In genomic region chr16:22191089-22191965, GRCh38 we compare ENCODE assay signal across 1 cellular context.
A peak's percentile ranks its signal among the peaks of the same experiment; 100 is the strongest.
TF ChIP-seq lines count a peak whose summit lies in the region.

No MANE protein-coding gene starts in this region.

TF ChIP-seq in HepG2, 621 proteins besides CTCF, POLR2A, EP300 and RAD21 (continued from another document and continues in another):
- TF ChIP-seq, protein P1, sequence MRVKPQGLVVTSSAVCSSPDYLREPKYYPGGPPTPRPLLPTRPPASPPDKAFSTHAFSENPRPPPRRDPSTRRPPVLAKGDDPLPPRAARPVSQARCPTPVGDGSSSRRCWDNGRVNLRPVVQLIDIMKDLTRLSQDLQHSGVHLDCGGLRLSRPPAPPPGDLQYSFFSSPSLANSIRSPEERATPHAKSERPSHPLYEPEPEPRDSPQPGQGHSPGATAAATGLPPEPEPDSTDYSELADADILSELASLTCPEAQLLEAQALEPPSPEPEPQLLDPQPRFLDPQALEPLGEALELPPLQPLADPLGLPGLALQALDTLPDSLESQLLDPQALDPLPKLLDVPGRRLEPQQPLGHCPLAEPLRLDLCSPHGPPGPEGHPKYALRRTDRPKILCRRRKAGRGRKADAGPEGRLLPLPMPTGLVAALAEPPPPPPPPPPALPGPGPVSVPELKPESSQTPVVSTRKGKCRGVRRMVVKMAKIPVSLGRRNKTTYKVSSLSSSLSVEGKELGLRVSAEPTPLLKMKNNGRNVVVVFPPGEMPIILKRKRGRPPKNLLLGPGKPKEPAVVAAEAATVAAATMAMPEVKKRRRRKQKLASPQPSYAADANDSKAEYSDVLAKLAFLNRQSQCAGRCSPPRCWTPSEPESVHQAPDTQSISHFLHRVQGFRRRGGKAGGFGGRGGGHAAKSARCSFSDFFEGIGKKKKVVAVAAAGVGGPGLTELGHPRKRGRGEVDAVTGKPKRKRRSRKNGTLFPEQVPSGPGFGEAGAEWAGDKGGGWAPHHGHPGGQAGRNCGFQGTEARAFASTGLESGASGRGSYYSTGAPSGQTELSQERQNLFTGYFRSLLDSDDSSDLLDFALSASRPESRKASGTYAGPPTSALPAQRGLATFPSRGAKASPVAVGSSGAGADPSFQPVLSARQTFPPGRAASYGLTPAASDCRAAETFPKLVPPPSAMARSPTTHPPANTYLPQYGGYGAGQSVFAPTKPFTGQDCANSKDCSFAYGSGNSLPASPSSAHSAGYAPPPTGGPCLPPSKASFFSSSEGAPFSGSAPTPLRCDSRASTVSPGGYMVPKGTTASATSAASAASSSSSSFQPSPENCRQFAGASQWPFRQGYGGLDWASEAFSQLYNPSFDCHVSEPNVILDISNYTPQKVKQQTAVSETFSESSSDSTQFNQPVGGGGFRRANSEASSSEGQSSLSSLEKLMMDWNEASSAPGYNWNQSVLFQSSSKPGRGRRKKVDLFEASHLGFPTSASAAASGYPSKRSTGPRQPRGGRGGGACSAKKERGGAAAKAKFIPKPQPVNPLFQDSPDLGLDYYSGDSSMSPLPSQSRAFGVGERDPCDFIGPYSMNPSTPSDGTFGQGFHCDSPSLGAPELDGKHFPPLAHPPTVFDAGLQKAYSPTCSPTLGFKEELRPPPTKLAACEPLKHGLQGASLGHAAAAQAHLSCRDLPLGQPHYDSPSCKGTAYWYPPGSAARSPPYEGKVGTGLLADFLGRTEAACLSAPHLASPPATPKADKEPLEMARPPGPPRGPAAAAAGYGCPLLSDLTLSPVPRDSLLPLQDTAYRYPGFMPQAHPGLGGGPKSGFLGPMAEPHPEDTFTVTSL (CRISPR knock-in tag; IDR thresholded peaks at IDR 0.05; ENCODE audit: borderline replicate concordance) = no peak
- TF ChIP-seq RFX1 (IDR thresholded peaks at IDR 0.05) = no peak
- TF ChIP-seq ZSCAN25 (CRISPR knock-in tag; IDR thresholded peaks at IDR 0.05) = peak; percentile 82; the same call in 1 of the 2 replicates
- peak; percentile 59; the same call in 1 of the 2 replicates for TF ChIP-seq BHLHE40 (IDR thresholded peaks at IDR 0.05; ENCODE audit: low read length)
- TF ChIP-seq, protein P2, sequence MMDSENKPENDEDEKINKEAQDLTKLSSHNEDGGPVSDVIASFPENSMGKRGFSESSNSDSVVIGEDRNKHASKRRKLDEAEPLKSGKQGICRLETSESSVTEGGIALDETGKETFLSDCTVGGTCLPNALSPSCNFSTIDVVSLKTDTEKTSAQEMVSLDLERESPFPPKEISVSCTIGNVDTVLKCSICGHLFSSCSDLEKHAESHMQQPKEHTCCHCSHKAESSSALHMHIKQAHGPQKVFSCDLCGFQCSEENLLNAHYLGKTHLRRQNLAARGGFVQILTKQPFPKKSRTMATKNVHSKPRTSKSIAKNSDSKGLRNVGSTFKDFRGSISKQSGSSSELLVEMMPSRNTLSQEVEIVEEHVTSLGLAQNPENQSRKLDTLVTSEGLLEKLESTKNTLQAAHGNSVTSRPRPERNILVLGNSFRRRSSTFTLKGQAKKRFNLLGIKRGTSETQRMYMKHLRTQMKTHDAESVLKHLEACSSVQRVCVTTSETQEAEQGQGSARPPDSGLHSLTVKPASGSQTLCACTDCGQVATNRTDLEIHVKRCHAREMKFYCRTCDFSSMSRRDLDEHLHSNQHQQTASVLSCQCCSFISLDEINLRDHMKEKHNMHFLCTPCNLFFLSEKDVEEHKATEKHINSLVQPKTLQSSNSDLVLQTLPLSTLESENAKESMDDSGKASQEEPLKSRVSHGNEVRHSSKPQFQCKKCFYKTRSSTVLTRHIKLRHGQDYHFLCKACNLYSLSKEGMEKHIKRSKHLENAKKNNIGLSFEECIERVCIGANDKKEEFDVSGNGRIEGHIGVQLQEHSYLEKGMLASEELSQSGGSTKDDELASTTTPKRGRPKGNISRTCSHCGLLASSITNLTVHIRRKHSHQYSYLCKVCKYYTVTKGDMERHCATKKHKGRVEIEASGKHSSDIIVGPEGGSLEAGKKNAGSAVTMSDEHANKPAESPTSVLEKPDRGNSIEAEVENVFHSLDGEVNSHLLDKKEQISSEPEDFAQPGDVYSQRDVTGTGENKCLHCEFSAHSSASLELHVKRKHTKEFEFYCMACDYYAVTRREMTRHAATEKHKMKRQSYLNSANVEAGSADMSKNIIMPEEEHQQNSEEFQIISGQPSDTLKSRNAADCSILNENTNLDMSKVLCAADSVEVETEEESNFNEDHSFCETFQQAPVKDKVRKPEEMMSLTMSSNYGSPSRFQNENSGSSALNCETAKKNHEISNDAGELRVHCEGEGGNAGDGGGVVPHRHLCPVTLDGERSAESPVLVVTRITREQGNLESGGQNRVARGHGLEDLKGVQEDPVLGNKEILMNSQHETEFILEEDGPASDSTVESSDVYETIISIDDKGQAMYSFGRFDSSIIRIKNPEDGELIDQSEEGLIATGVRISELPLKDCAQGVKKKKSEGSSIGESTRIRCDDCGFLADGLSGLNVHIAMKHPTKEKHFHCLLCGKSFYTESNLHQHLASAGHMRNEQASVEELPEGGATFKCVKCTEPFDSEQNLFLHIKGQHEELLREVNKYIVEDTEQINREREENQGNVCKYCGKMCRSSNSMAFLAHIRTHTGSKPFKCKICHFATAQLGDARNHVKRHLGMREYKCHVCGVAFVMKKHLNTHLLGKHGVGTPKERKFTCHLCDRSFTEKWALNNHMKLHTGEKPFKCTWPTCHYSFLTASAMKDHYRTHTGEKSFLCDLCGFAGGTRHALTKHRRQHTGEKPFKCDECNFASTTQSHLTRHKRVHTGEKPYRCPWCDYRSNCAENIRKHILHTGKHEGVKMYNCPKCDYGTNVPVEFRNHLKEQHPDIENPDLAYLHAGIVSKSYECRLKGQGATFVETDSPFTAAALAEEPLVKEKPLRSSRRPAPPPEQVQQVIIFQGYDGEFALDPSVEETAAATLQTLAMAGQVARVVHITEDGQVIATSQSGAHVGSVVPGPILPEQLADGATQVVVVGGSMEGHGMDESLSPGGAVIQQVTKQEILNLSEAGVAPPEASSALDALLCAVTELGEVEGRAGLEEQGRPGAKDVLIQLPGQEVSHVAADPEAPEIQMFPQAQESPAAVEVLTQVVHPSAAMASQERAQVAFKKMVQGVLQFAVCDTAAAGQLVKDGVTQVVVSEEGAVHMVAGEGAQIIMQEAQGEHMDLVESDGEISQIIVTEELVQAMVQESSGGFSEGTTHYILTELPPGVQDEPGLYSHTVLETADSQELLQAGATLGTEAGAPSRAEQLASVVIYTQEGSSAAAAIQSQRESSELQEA (CRISPR knock-in tag; IDR thresholded peaks at IDR 0.05; ENCODE audit: not compliant biosample characterization) = no peak
- TF ChIP-seq, protein P3, sequence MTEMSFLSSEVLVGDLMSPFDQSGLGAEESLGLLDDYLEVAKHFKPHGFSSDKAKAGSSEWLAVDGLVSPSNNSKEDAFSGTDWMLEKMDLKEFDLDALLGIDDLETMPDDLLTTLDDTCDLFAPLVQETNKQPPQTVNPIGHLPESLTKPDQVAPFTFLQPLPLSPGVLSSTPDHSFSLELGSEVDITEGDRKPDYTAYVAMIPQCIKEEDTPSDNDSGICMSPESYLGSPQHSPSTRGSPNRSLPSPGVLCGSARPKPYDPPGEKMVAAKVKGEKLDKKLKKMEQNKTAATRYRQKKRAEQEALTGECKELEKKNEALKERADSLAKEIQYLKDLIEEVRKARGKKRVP (CRISPR knock-in tag; IDR thresholded peaks at IDR 0.05) = no peak; a peak in 1 of 4 replicates
- no peak; the same call in 1 of the 2 replicates for TF ChIP-seq ZNF572 (CRISPR knock-in tag; IDR thresholded peaks at IDR 0.05)
- TF ChIP-seq ZMYM3 (CRISPR knock-in tag; IDR thresholded peaks at IDR 0.05) = no peak
- TF ChIP-seq NRL (CRISPR knock-in tag; IDR thresholded peaks at IDR 0.05; ENCODE audit: borderline replicate concordance) = peak; percentile 66
- peak; percentile 94 for TF ChIP-seq SAP130 (CRISPR knock-in tag; IDR thresholded peaks at IDR 0.05; ENCODE audit: low read depth)
- TF ChIP-seq TOPORS (CRISPR knock-in tag; IDR thresholded peaks at IDR 0.05) = 0 out of 2 replicates have a peak, but pooled peaks have one; percentile 27
- TF ChIP-seq, protein P4, sequence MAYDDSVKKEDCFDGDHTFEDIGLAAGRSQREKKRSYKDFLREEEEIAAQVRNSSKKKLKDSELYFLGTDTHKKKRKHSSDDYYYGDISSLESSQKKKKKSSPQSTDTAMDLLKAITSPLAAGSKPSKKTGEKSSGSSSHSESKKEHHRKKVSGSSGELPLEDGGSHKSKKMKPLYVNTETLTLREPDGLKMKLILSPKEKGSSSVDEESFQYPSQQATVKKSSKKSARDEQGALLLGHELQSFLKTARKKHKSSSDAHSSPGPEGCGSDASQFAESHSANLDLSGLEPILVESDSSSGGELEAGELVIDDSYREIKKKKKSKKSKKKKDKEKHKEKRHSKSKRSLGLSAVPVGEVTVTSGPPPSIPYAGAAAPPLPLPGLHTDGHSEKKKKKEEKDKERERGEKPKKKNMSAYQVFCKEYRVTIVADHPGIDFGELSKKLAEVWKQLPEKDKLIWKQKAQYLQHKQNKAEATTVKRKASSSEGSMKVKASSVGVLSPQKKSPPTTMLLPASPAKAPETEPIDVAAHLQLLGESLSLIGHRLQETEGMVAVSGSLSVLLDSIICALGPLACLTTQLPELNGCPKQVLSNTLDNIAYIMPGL (CRISPR knock-in tag; IDR thresholded peaks at IDR 0.05; ENCODE audit: borderline replicate concordance in 1 of 2, low read depth in 1 of 2) = peak; percentile 19 to 55; a peak in 3 of 4 replicates
- TF ChIP-seq KLF12 (CRISPR knock-in tag; IDR thresholded peaks at IDR 0.05; ENCODE audit: borderline replicate concordance) = peak; percentile 5
- TF ChIP-seq ZHX1 (CRISPR knock-in tag; IDR thresholded peaks at IDR 0.05; ENCODE audit: low read depth) = peak; percentile 80; the same call in 1 of the 2 replicates
- TF ChIP-seq ARNT (IDR thresholded peaks at IDR 0.05) = no peak
- TF ChIP-seq FOXA3 (CRISPR knock-in tag; IDR thresholded peaks at IDR 0.05) = peak; percentile 31; the same call in 1 of the 2 replicates
- TF ChIP-seq ZNF720 (CRISPR knock-in tag; IDR thresholded peaks at IDR 0.05) = no peak
- peak; percentile 51; the same call in 1 of the 2 replicates for TF ChIP-seq ZNF770 (CRISPR knock-in tag; IDR thresholded peaks at IDR 0.05)
- TF ChIP-seq HOXA9 (CRISPR knock-in tag; IDR thresholded peaks at IDR 0.05; ENCODE audit: borderline replicate concordance) = no peak
- TF ChIP-seq ZHX2 (IDR thresholded peaks at IDR 0.05; ENCODE audit: low read depth) = peak; percentile 85; the same call in 1 of the 2 replicates
- TF ChIP-seq ZHX2 (CRISPR knock-in tag; IDR thresholded peaks at IDR 0.05; ENCODE audit: borderline replicate concordance) = no peak
- 0 out of 2 replicates have a peak, but pooled peaks have one; percentile 1 for TF ChIP-seq ZSCAN31 (CRISPR knock-in tag; IDR thresholded peaks at IDR 0.05; ENCODE audit: low read depth)
